Comparison of ENCODE assay signal across 1 cellular context in genomic region chr19:21020298-21021227, GRCh38.
TF ChIP-seq lines count a peak whose summit lies in the region.

ZNF430 (plus strand) TSS chr19:21020657; CDS start chr19:21020801, 144 bp downstream.

TF ChIP-seq in HepG2, 621 proteins besides CTCF, POLR2A, EP300 and RAD21 (continued from another document and continues in another):
- TF ChIP-seq DBP (CRISPR knock-in tag; IDR thresholded peaks at IDR 0.05; ENCODE audit: not compliant biosample characterization): no peak
- TF ChIP-seq BATF2 (CRISPR knock-in tag; IDR thresholded peaks at IDR 0.05): no peak
- no peak for TF ChIP-seq ZNF513 (CRISPR knock-in tag; conservative IDR thresholded peaks at IDR 0.05)
- TF ChIP-seq THAP11 (CRISPR knock-in tag; IDR thresholded peaks at IDR 0.05): peak; percentile 39; the same call in 1 of the 2 replicates
- TF ChIP-seq ATF1 (CRISPR knock-in tag; IDR thresholded peaks at IDR 0.05): no peak
- no peak for TF ChIP-seq ZNF234 (CRISPR knock-in tag; conservative IDR thresholded peaks at IDR 0.05)
- no peak; the same call in 1 of the 2 replicates for TF ChIP-seq KDM2A (CRISPR knock-in tag; IDR thresholded peaks at IDR 0.05; ENCODE audit: borderline replicate concordance, low read depth)
- no peak for TF ChIP-seq SYNCRIP (IDR thresholded peaks at IDR 0.05; ENCODE audit: insufficient read depth, low read depth, low read length)
- no peak for TF ChIP-seq FOXO4 (CRISPR knock-in tag; conservative IDR thresholded peaks at IDR 0.05)
- TF ChIP-seq HNF4G (IDR thresholded peaks at IDR 0.05; ENCODE audit: borderline replicate concordance, low read depth, low read length): no peak
- no peak for TF ChIP-seq HNF4G (CRISPR knock-in tag; IDR thresholded peaks at IDR 0.05; ENCODE audit: borderline replicate concordance, low read depth)
- TF ChIP-seq DR1 (CRISPR knock-in tag; IDR thresholded peaks at IDR 0.05): 0 out of 2 replicates have a peak, but pooled peaks have one; percentile 21
- TF ChIP-seq ZNF34 (CRISPR knock-in tag; IDR thresholded peaks at IDR 0.05; ENCODE audit: borderline replicate concordance): no peak
- no peak for TF ChIP-seq DPF2 (CRISPR knock-in tag; IDR thresholded peaks at IDR 0.05; ENCODE audit: borderline replicate concordance, low read depth)
- TF ChIP-seq ZNF850 (CRISPR knock-in tag; conservative IDR thresholded peaks at IDR 0.05): no peak
- TF ChIP-seq POGK (CRISPR knock-in tag; conservative IDR thresholded peaks at IDR 0.05): peak; percentile 45; the same call in 1 of the 2 replicates
- no peak for TF ChIP-seq ZNF224 (CRISPR knock-in tag; IDR thresholded peaks at IDR 0.05)
- no peak for TF ChIP-seq TCF7 (IDR thresholded peaks at IDR 0.05; ENCODE audit: low read depth)
- TF ChIP-seq NR2C2 (CRISPR knock-in tag; IDR thresholded peaks at IDR 0.05; ENCODE audit: borderline replicate concordance): peak; percentile 35; the same call in 1 of the 2 replicates
- TF ChIP-seq ZNF775 (CRISPR knock-in tag; IDR thresholded peaks at IDR 0.05; ENCODE audit: borderline replicate concordance): no peak
- no peak for TF ChIP-seq ZNF597 (CRISPR knock-in tag; IDR thresholded peaks at IDR 0.05)
- no peak for TF ChIP-seq NR1H2 (CRISPR knock-in tag; IDR thresholded peaks at IDR 0.05; ENCODE audit: borderline replicate concordance, low read depth)
- TF ChIP-seq HNRNPUL1 (IDR thresholded peaks at IDR 0.05; ENCODE audit: low read depth, low read length): no peak
- TF ChIP-seq ZBTB7B (CRISPR knock-in tag; IDR thresholded peaks at IDR 0.05): no peak
- TF ChIP-seq AKAP8 (CRISPR knock-in tag; IDR thresholded peaks at IDR 0.05): no peak
- no peak for TF ChIP-seq NONO (IDR thresholded peaks at IDR 0.05)
- no peak for TF ChIP-seq NONO (CRISPR knock-in tag; conservative IDR thresholded peaks at IDR 0.05)
- no peak for TF ChIP-seq MBD4 (IDR thresholded peaks at IDR 0.05; ENCODE audit: borderline replicate concordance, low read length)
- TF ChIP-seq ZC3H13 (CRISPR knock-in tag; IDR thresholded peaks at IDR 0.05): no peak
- TF ChIP-seq RNF219 (CRISPR knock-in tag; IDR thresholded peaks at IDR 0.05): no peak
- peak; percentile 93 for TF ChIP-seq NFYC (CRISPR knock-in tag; IDR thresholded peaks at IDR 0.05)
- TF ChIP-seq CBX2 (IDR thresholded peaks at IDR 0.05; ENCODE audit: low read depth, low read length): no peak
- no peak for TF ChIP-seq CBX2 (CRISPR knock-in tag; IDR thresholded peaks at IDR 0.05; ENCODE audit: low read depth)
- no peak for TF ChIP-seq ZNF382 (CRISPR knock-in tag; IDR thresholded peaks at IDR 0.05; ENCODE audit: borderline replicate concordance)
- peak; percentile 28; the same call in 1 of the 2 replicates for TF ChIP-seq RBFOX2 (IDR thresholded peaks at IDR 0.05; ENCODE audit: low read depth, low read length)
- TF ChIP-seq ZBTB49 (CRISPR knock-in tag; IDR thresholded peaks at IDR 0.05; ENCODE audit: borderline replicate concordance): no peak
- TF ChIP-seq DNMT3B (CRISPR knock-in tag; conservative IDR thresholded peaks at IDR 0.05): no peak
- TF ChIP-seq ETV6 (CRISPR knock-in tag; conservative IDR thresholded peaks at IDR 0.05): no peak
- no peak for TF ChIP-seq ZNF605 (CRISPR knock-in tag; IDR thresholded peaks at IDR 0.05)
- TF ChIP-seq MIER2 (CRISPR knock-in tag; IDR thresholded peaks at IDR 0.05): no peak
- no peak for TF ChIP-seq ARID2 (CRISPR knock-in tag; IDR thresholded peaks at IDR 0.05; ENCODE audit: borderline replicate concordance)
- TF ChIP-seq MATR3 (CRISPR knock-in tag; IDR thresholded peaks at IDR 0.05): no peak
- TF ChIP-seq ZNF503 (CRISPR knock-in tag; IDR thresholded peaks at IDR 0.05): 0 out of 2 replicates have a peak, but pooled peaks have one; percentile 34
- no peak for TF ChIP-seq CCDC6 (CRISPR knock-in tag; IDR thresholded peaks at IDR 0.05)
- TF ChIP-seq RBM22 (optimal IDR thresholded peaks at IDR 0.05; ENCODE audit: low read length): peak; percentile 23
- TF ChIP-seq HMGA1 (CRISPR knock-in tag; conservative IDR thresholded peaks at IDR 0.05): no peak
- TF ChIP-seq NFIC (IDR thresholded peaks at IDR 0.05; ENCODE audit: low read length): no peak
- TF ChIP-seq ZNF292 (CRISPR knock-in tag; IDR thresholded peaks at IDR 0.05; ENCODE audit: borderline replicate concordance, low read depth): 0 out of 2 replicates have a peak, but pooled peaks have one; percentile 17
- no peak for TF ChIP-seq TMF1 (CRISPR knock-in tag; IDR thresholded peaks at IDR 0.05; ENCODE audit: low read depth)
- TF ChIP-seq ZFP36L1 (CRISPR knock-in tag; IDR thresholded peaks at IDR 0.05): no peak
- no peak for TF ChIP-seq FOXO1 (CRISPR knock-in tag; IDR thresholded peaks at IDR 0.05)
- no peak for TF ChIP-seq TRIM24 (CRISPR knock-in tag; IDR thresholded peaks at IDR 0.05)
